Comparison of ENCODE assay signal across 2 cellular contexts in genomic region chr11:47269829-47270305, GRCh38.
A peak's percentile ranks its signal among the peaks of the same experiment; 100 is the strongest.
TF ChIP-seq lines count a peak whose summit lies in the region.

MADD (plus strand) TSS chr11:47270133.

TF ChIP-seq in A549, 52 proteins besides CTCF, POLR2A, EP300 and RAD21 (continued from another document):
- TF ChIP-seq PBX3 (IDR thresholded peaks at IDR 0.05) (no peak), HMGXB4 (CRISPR knock-in tag; IDR thresholded peaks at IDR 0.05; ENCODE audit: borderline replicate concordance) (no peak), JUNB (IDR thresholded peaks at IDR 0.05) (no peak), PHF8 (IDR thresholded peaks at IDR 0.05; ENCODE audit: borderline replicate concordance, low read depth) (peak; percentile 43)

TF ChIP-seq in WTC11, 78 proteins besides CTCF, POLR2A, EP300 and RAD21 (continued from another document):
- TF ChIP-seq E2F4 (CRISPR knock-in tag; IDR thresholded peaks at IDR 0.05; ENCODE audit: borderline replicate concordance, low read depth) (no peak), RELA (CRISPR knock-in tag; IDR thresholded peaks at IDR 0.05; ENCODE audit: borderline replicate concordance) (no peak), ZNF671 (CRISPR knock-in tag; IDR thresholded peaks at IDR 0.05) (no peak), IRF1 (CRISPR knock-in tag; IDR thresholded peaks at IDR 0.05) (no peak), ERG (CRISPR knock-in tag; IDR thresholded peaks at IDR 0.05) (no peak), SMAD4 (CRISPR knock-in tag; IDR thresholded peaks at IDR 0.05) (no peak), HMGXB4 (CRISPR knock-in tag; IDR thresholded peaks at IDR 0.05) (peak; percentile 67), PRRX2 (CRISPR knock-in tag; IDR thresholded peaks at IDR 0.05) (no peak), NR2C2 (CRISPR knock-in tag; IDR thresholded peaks at IDR 0.05) (no peak), ATF6 (CRISPR knock-in tag; IDR thresholded peaks at IDR 0.05) (no peak), GTF2I (CRISPR knock-in tag; conservative IDR thresholded peaks at IDR 0.05) (no peak), CREM (CRISPR knock-in tag; IDR thresholded peaks at IDR 0.05) (0 out of 2 replicates have a peak, but pooled peaks have one; percentile 28)
TF ChIP-seq in WTC11: peak in this region for 2.
